1 cellular context compared by ENCODE assay signal in the genomic region with DNA sequence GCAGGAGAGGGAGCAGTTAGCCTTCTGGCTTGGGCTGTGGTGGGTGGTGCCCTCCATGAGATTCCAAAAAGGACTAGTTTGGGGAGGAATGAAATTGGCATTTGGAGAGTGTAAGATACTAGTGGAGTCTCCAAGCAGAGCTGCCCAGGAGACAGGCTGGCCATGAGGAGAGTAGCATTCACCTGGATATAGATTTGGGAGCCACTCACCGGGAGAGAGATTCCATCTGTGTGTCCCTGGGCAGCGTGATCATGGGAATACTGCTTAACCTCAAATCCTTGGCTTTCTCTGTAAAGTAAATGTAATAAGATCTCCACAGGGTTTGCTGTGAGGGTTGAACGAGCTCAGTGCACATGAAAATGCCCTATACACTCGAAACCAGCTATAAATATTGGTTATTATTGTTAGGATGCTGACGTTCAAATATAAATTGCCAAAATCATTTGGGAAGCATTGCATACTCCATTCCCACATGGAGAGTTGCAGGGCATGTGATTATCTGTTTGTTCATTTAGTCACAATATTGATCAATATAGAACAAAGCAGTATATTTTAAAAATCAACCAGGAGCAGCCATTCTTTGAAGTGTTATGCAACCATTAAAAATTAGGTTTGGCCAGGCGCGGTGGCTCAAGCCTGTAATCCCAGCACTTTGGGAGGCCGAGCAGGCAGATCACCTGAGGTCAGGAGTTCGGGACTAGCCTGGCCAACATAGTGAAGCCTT.
TF ChIP-seq lines count a peak whose summit lies in the region.

No MANE protein-coding gene starts in this region.

TF ChIP-seq in K562, 482 proteins besides CTCF, POLR2A, EP300 and RAD21:
- TF ChIP-seq PHF20 (IDR thresholded peaks at IDR 0.05; ENCODE audit: partially characterized antibody) (no peak), FOXJ3 (CRISPR knock-in tag; IDR thresholded peaks at IDR 0.05) (0 out of 2 replicates have a peak, but pooled peaks have one; percentile 9)
